Comparison of ENCODE assay signal across 16 cellular contexts in genomic region chr11:110497204-110497987, GRCh38.
DNase-seq lines count a peak whose midpoint lies in the region; ATAC-seq and TF ChIP-seq lines count a peak whose summit lies in the region.
"Had no signal": no experiment of that assay in that cellular context is flagged by ENCODE, and none has a peak within 500 bp of the region (broad histone marks: within the 10 kb centered on the region; RNA-seq: fewer than 3 reads in every experiment).

No MANE protein-coding gene starts in this region.

- TF ChIP-seq POLR2A in gastroesophageal sphincter (IDR thresholded peaks at IDR 0.05) = no peak
- TF ChIP-seq POLR2A in spleen (IDR thresholded peaks at IDR 0.05) = no peak

- H3K27ac ChIP-seq in gastroesophageal sphincter = no peak overlapping the region
- H3K27ac ChIP-seq in spleen = no peak overlapping the region
- H3K27ac ChIP-seq: cardiac muscle cell had no signal

- TF ChIP-seq CTCF in gastroesophageal sphincter (IDR thresholded peaks at IDR 0.05) (no peak), spleen (IDR thresholded peaks at IDR 0.05 in 8 of 11, conservative IDR thresholded peaks at IDR 0.05 in 3 of 11) (no peak)

- no peaks in the 10 kb centered on the region for H3K27me3 ChIP-seq in gastroesophageal sphincter
- no peaks in the 10 kb centered on the region for H3K27me3 ChIP-seq in spleen (replicated peaks in 1 of 7)
- H3K27me3 ChIP-seq: cardiac muscle cell had no signal

- H3K36me3 ChIP-seq in gastroesophageal sphincter (no peaks in the 10 kb centered on the region), spleen (no peaks in the 10 kb centered on the region)
- H3K36me3 ChIP-seq: cardiac muscle cell had no signal

- DNase-seq in Kasumi-1 (lab: John Stamatoyannopoulos, UW) = peak; percentile 94 to 95
- DNase-seq in SKM-1 (lab: John Stamatoyannopoulos, UW; ENCODE audit: unreplicated experiment) = peak; percentile 76
- peak; percentile 28 for DNase-seq in pons (ENCODE audit: low spot score)
- no peak for DNase-seq in activated CD4-positive, alpha-beta T cell treated with anti-CD3 and anti-CD28 coated beads, Interleukin-2, amount 10 ng/mL, durations not matched to agents 24 days and 14 days
- no peak for DNase-seq in spleen
- no peak for DNase-seq in kidney glomerular epithelial cell (lab: John Stamatoyannopoulos, UW)
- DNase-seq: activated CD4-positive, CD25-positive, alpha-beta regulatory T cell treated with anti-CD3 and anti-CD28 coated beads, Interleukin-2, amount 50 U/mL, for 72 hours; activated CD8-positive, alpha-beta memory T cell treated with anti-CD3 and anti-CD28 coated beads, Interleukin-2, amount 50 U/mL, for 4 hours; activated naive CD4-positive, alpha-beta T cell treated with anti-CD3 and anti-CD28 coated beads for 36 hours; effector memory CD4-positive, alpha-beta T cell; NCI-H1105 treated with DMSO at 0.1 percent for 48 hours; NCI-H345; occipital lobe had no signal

- H3K27me3 Mint-ChIP-seq in activated CD4-positive, alpha-beta T cell treated with anti-CD3 and anti-CD28 coated beads, Interleukin-2, amount 10 ng/mL, durations not matched to agents 24 days and 14 days = peaks cover 18% of the 10 kb centered on the region

- H3K9me3 Mint-ChIP-seq in activated CD4-positive, alpha-beta T cell treated with anti-CD3 and anti-CD28 coated beads, Interleukin-2, amount 10 ng/mL, durations not matched to agents 24 days and 14 days = no peaks in the 10 kb centered on the region
- H3K9me3 Mint-ChIP-seq: activated naive CD4-positive, alpha-beta T cell treated with anti-CD3 and anti-CD28 coated beads for 36 hours had no signal

- ATAC-seq in gastroesophageal sphincter (peak; percentile 86), GM18909 (IDR thresholded peaks at IDR 0.05; ENCODE audit: poor library complexity, unreplicated experiment) (no peak)

- intact Hi-C loops in activated CD4-positive, alpha-beta T cell treated with anti-CD3 and anti-CD28 coated beads, Interleukin-2, amount 10 ng/mL, durations not matched to agents 24 days and 14 days (cut with micrococcal nuclease) = no loop called here
- intact Hi-C loops in spleen (cut with DNase I; ENCODE audit: low total_unique reads) = no loop called here

- H3K4me1 Mint-ChIP-seq in activated CD4-positive, alpha-beta T cell treated with anti-CD3 and anti-CD28 coated beads, Interleukin-2, amount 10 ng/mL, durations not matched to agents 24 days and 14 days = no peaks in the 10 kb centered on the region

- peaks cover 0 to 5% (median 0%) of the 10 kb centered on the region in 3 donors for H3K4me1 ChIP-seq in gastroesophageal sphincter
- peaks cover 0 to 15% (median 5%) of the 10 kb centered on the region in 6 donors for H3K4me1 ChIP-seq in spleen

- H3K4me3 Mint-ChIP-seq in activated CD4-positive, alpha-beta T cell treated with anti-CD3 and anti-CD28 coated beads, Interleukin-2, amount 10 ng/mL, durations not matched to agents 24 days and 14 days = no peak overlapping the region
- H3K4me3 Mint-ChIP-seq: activated naive CD4-positive, alpha-beta T cell treated with anti-CD3 and anti-CD28 coated beads for 36 hours had no signal

- H3K4me3 ChIP-seq in gastroesophageal sphincter (no peak overlapping the region), spleen (no peak overlapping the region)
- H3K4me3 ChIP-seq: cardiac muscle cell had no signal

- H3K36me3 Mint-ChIP-seq in activated CD4-positive, alpha-beta T cell treated with anti-CD3 and anti-CD28 coated beads, Interleukin-2, amount 10 ng/mL, durations not matched to agents 24 days and 14 days (ENCODE audit: low read depth) = no peaks in the 10 kb centered on the region

- 14 to 18% methylated on average over 2 of the region's 2 CpGs for WGBS in gastroesophageal sphincter (ENCODE audit: low coverage in 1 of 2), 2 donors
- WGBS in spleen, 5 donors = 19 to 61% (median 31%) methylated on average over 2 of the region's 2 CpGs

- TF ChIP-seq EP300 in gastroesophageal sphincter (IDR thresholded peaks at IDR 0.05) = no peak

- H3K9me3 ChIP-seq in gastroesophageal sphincter (peaks cover 0 to 16% (median 0%) of the 10 kb centered on the region in 3 donors), spleen (peaks cover 0 to 7% (median 0%) of the 10 kb centered on the region in 8 donors)

- H3K27ac Mint-ChIP-seq in activated CD4-positive, alpha-beta T cell treated with anti-CD3 and anti-CD28 coated beads, Interleukin-2, amount 10 ng/mL, durations not matched to agents 24 days and 14 days = no peak overlapping the region
- H3K27ac Mint-ChIP-seq: activated naive CD4-positive, alpha-beta T cell treated with anti-CD3 and anti-CD28 coated beads for 36 hours had no signal

Comparison
In these comparisons a context has a peak if more than half of its experiments do, and no peak if none do; other contexts are left out.
1. DNase-seq: peak in Kasumi-1 (2 of 2), SKM-1 (single experiment) and pons (single experiment); none in activated CD4-positive, alpha-beta T cell treated with anti-CD3 and anti-CD28 coated beads, Interleukin-2, amount 10 ng/mL, durations not matched to agents 24 days and 14 days (single experiment), spleen (single experiment) and kidney glomerular epithelial cell (single experiment).